ENCODE assay signal across 8 cellular contexts in genomic region chr9:2228132-2228531, GRCh38.
DNase-seq lines count a peak whose midpoint lies in the region; ATAC-seq, FAIRE-seq and TF ChIP-seq lines count a peak whose summit lies in the region.

No MANE protein-coding gene starts in this region.

- no peak for FAIRE-seq in GM12891 (lab: Jason Lieb, UNC)

- no TSS peak for BruUV-seq in Panc1 (replicated peaks; lab: Mats Ljungman, UMichigan)

- peak; percentile 12; the same call in 1 of the 2 replicates for TF ChIP-seq CTCF in Panc1 (IDR thresholded peaks at IDR 0.05)
- peak; percentile 59 for TF ChIP-seq CTCF in foreskin keratinocyte (conservative IDR thresholded peaks at IDR 0.05)
- no peak for TF ChIP-seq CTCF in testis (IDR thresholded peaks at IDR 0.05)

- TF ChIP-seq POLR2A in GM12891 (IDR thresholded peaks at IDR 0.05; ENCODE audit: low read depth, low read length) (no peak), testis (IDR thresholded peaks at IDR 0.05) (no peak)

- H3K27me3 ChIP-seq in Panc1 (ENCODE audit: control insufficient read depth, insufficient read depth, low read length), result no peaks in the 10 kb centered on the region
- no peaks in the 10 kb centered on the region for H3K27me3 ChIP-seq in foreskin keratinocyte
- H3K27me3 ChIP-seq in testis, result no peaks in the 10 kb centered on the region

- CTCF ChIA-PET in Panc1 (lab: Charles Lee), result no interaction called here

- no peak overlapping the region for H3K27ac ChIP-seq in Panc1 (ENCODE audit: low read length)
- H3K27ac ChIP-seq in foreskin keratinocyte, result no peak overlapping the region
- H3K27ac ChIP-seq in testis, result no peak overlapping the region

- peak; percentile 24 to 29 for DNase-seq in AML-193 (lab: John Stamatoyannopoulos, UW)
- DNase-seq in GM12891 (ENCODE audit: insufficient read length, low spot score), result no peak
- no peak for DNase-seq in Panc1 (ENCODE audit: low read depth, low spot score)
- DNase-seq in foreskin keratinocyte, result no peak
- peak; percentile 23 for DNase-seq in testis
- no peak for DNase-seq in NCI-H2227 (lab: John Stamatoyannopoulos, UW; ENCODE audit: unreplicated experiment)
- no peak for DNase-seq in NK-92 (lab: John Stamatoyannopoulos, UW; ENCODE audit: unreplicated experiment)

- no peaks in the 10 kb centered on the region for H3K9me3 ChIP-seq in Panc1 (ENCODE audit: control insufficient read depth, insufficient read depth, low read depth, low read length)
- H3K9me3 ChIP-seq in testis, result no peaks in the 10 kb centered on the region

- in situ Hi-C loops in Panc1 (cut with HindIII; ENCODE audit: low pct_unique_long_range_greater_than_20kb, low sequenced_read_pairs), result no loop called here

- POLR2A ChIA-PET in Panc1 (lab: Charles Lee), result no interaction called here

- H3K36me3 ChIP-seq in Panc1 (ENCODE audit: control insufficient read depth, insufficient read depth, low read length) (no peaks in the 10 kb centered on the region), testis (ENCODE audit: low read depth, missing control alignments) (no peaks in the 10 kb centered on the region)

- H3K4me1 ChIP-seq in Panc1 (ENCODE audit: control insufficient read depth, insufficient read depth, low read length), result no peaks in the 10 kb centered on the region
- peaks cover 5% of the 10 kb centered on the region for H3K4me1 ChIP-seq in foreskin keratinocyte
- no peaks in the 10 kb centered on the region for H3K4me1 ChIP-seq in testis

- ATAC-seq in Panc1 (no peak), foreskin keratinocyte (no peak), GM21367 (IDR thresholded peaks at IDR 0.05; ENCODE audit: unreplicated experiment) (no peak)

- 44 to 54% methylated on average over 2 of the region's 2 CpGs for WGBS in testis, 2 donors

- H3K4me3 ChIP-seq in Panc1 (ENCODE audit: low read depth in 2 of 2, low read length in 2 of 2), result no peak overlapping the region
- H3K4me3 ChIP-seq in testis, result no peak overlapping the region

- intact Hi-C loops in Panc1 (cut with micrococcal nuclease; ENCODE audit: unreplicated experiment) (no loop called here), testis (cut with DNase I; ENCODE audit: low total_unique reads) (no loop called here)

TF ChIP-seq in GM12891, 5 proteins besides CTCF, POLR2A, EP300 and RAD21:
- no peak for TF ChIP-seq POU2F2 (IDR thresholded peaks at IDR 0.05; ENCODE audit: low read depth, low read length)
- peak; percentile 27; the same call in 1 of the 2 replicates for TF ChIP-seq SPI1 (IDR thresholded peaks at IDR 0.05; ENCODE audit: low read depth, low read length)

Comparison
In these comparisons a context has a peak if more than half of its experiments do, and no peak if none do; other contexts are left out.
1. DNase-seq: peak in AML-193 (2 of 2) and testis (single experiment); none in GM12891 (single experiment), Panc1 (single experiment), foreskin keratinocyte (0 of 2), NCI-H2227 (single experiment) and NK-92 (single experiment).
2. CTCF ChIP-seq: peak in Panc1 (single experiment) and foreskin keratinocyte (single experiment); none in testis (0 of 3).